In genomic region chr2:595831-596592, GRCh38 we compare ENCODE assay signal across 22 cellular contexts.
"Had no signal": no experiment of that assay in that cellular context is flagged by ENCODE, and none has a peak within 500 bp of the region (broad histone marks: within the 10 kb centered on the region; RNA-seq: fewer than 3 reads in every experiment).

No MANE protein-coding gene starts in this region.

- H3K27ac Mint-ChIP-seq: activated CD4-positive, alpha-beta T cell treated with anti-CD3 and anti-CD28 coated beads, Interleukin-2, amount 10 ng/mL, durations not matched to agents 24 days and 14 days; activated CD8-positive, alpha-beta memory T cell treated with anti-CD3 and anti-CD28 coated beads, Interleukin-2, amount 10 ng/mL, durations not matched to agents 7 days and 5 days; activated naive CD4-positive, alpha-beta T cell treated with anti-CD3 and anti-CD28 coated beads, Interleukin-2, amount 50 U/mL, for 24 hours; activated T-cell treated with anti-CD3 and anti-CD28 coated beads, Interleukin-2, amount 50 U/mL, for 24 hours; activated T-helper 1 cell treated with anti-CD3 and anti-CD28 coated beads, Interleukin-12 subunit alpha, Interleukin-12 subunit beta, Interleukin-2, Interleukin-4 antibody, amounts not matched to agents 30 ng/mL and 10 ng/mL and 1 ng/mL, durations not matched to agents 14 hours and 24 hours and 36 hours; T-helper 1 cell treated with Interleukin-12 subunit alpha and Interleukin-12 subunit beta and Interleukin-4 antibody, amounts not matched to agents 30 μg/mL and 1 μg/mL, for 36 hours; WTC11 had no signal

- DNase-seq: activated CD4-positive, alpha-beta T cell treated with anti-CD3 and anti-CD28 coated beads, Interleukin-2, amount 10 ng/mL, durations not matched to agents 24 days and 14 days; activated CD4-positive, alpha-beta T cell treated with anti-CD3 and anti-CD28 coated beads, Interleukin-2, amount 50 U/mL, for 48 hours; activated CD4-positive, CD25-positive, alpha-beta regulatory T cell treated with anti-CD3 and anti-CD28 coated beads, Interleukin-2, amount 50 U/mL, for 72 hours; activated CD8-positive, alpha-beta memory T cell treated with anti-CD3 and anti-CD28 coated beads, Interleukin-2, amount 10 ng/mL, durations not matched to agents 7 days and 5 days; activated effector memory CD4-positive, alpha-beta T cell treated with Interleukin-2 at 50 U/mL for 16 hours; activated naive CD4-positive, alpha-beta T cell; activated T-cell treated with anti-CD3 and anti-CD28 coated beads, Interleukin-2, amount 50 U/mL, for 24 hours; IMR-90; Kasumi-1; KBM-7; NCI-H1048; NCI-H146; NCI-H187 treated with DMSO at 0.1 percent for 48 hours; NCI-H2081 treated with DMSO at 0.1 percent for 48 hours; NCI-H2227 treated with DMSO at 0.1 percent for 48 hours; NCI-H526 treated with DMSO at 0.1 percent for 48 hours; NCI-H82 had no signal

- H3K36me3 Mint-ChIP-seq: activated CD8-positive, alpha-beta memory T cell treated with anti-CD3 and anti-CD28 coated beads, Interleukin-2, amount 10 ng/mL, durations not matched to agents 7 days and 5 days; activated naive CD4-positive, alpha-beta T cell treated with anti-CD3 and anti-CD28 coated beads, Interleukin-2, amount 50 U/mL, for 24 hours; WTC11 had no signal

- H3K27me3 Mint-ChIP-seq: activated naive CD4-positive, alpha-beta T cell treated with anti-CD3 and anti-CD28 coated beads, Interleukin-2, amount 50 U/mL, for 24 hours; activated T-cell treated with anti-CD3 and anti-CD28 coated beads, Interleukin-2, amount 50 U/mL, for 24 hours had no signal

- H3K4me1 Mint-ChIP-seq: activated CD4-positive, alpha-beta T cell treated with anti-CD3 and anti-CD28 coated beads, Interleukin-2, amount 10 ng/mL, durations not matched to agents 24 days and 14 days; activated CD8-positive, alpha-beta memory T cell treated with anti-CD3 and anti-CD28 coated beads, Interleukin-2, amount 10 ng/mL, durations not matched to agents 7 days and 5 days; activated naive CD4-positive, alpha-beta T cell treated with anti-CD3 and anti-CD28 coated beads, Interleukin-2, amount 50 U/mL, for 24 hours; central memory CD8-positive, alpha-beta T cell; WTC11 had no signal

- H3K4me3 Mint-ChIP-seq: activated CD4-positive, alpha-beta T cell treated with anti-CD3 and anti-CD28 coated beads, Interleukin-2, amount 10 ng/mL, durations not matched to agents 24 days and 14 days; activated CD8-positive, alpha-beta memory T cell treated with anti-CD3 and anti-CD28 coated beads, Interleukin-2, amount 10 ng/mL, durations not matched to agents 7 days and 5 days; activated naive CD4-positive, alpha-beta T cell treated with anti-CD3 and anti-CD28 coated beads, Interleukin-2, amount 50 U/mL, for 24 hours; activated T-cell treated with anti-CD3 and anti-CD28 coated beads, Interleukin-2, amount 50 U/mL, for 24 hours; activated T-helper 1 cell treated with anti-CD3 and anti-CD28 coated beads, Interleukin-12 subunit alpha, Interleukin-12 subunit beta, Interleukin-2, Interleukin-4 antibody, amounts not matched to agents 30 ng/mL and 10 ng/mL and 1 ng/mL, durations not matched to agents 14 hours and 24 hours and 36 hours; central memory CD8-positive, alpha-beta T cell; T-helper 1 cell treated with Interleukin-12 subunit alpha and Interleukin-12 subunit beta and Interleukin-4 antibody, amounts not matched to agents 30 μg/mL and 1 μg/mL, for 36 hours; WTC11 had no signal

- H3K9me3 Mint-ChIP-seq: activated CD4-positive, alpha-beta T cell treated with anti-CD3 and anti-CD28 coated beads, Interleukin-2, amount 10 ng/mL, durations not matched to agents 24 days and 14 days; activated naive CD4-positive, alpha-beta T cell treated with anti-CD3 and anti-CD28 coated beads, Interleukin-2, amount 50 U/mL, for 24 hours; activated T-cell treated with anti-CD3 and anti-CD28 coated beads, Interleukin-2, amount 50 U/mL, for 24 hours; activated T-helper 1 cell treated with anti-CD3 and anti-CD28 coated beads, Interleukin-12 subunit alpha, Interleukin-12 subunit beta, Interleukin-2, Interleukin-4 antibody, amounts not matched to agents 30 ng/mL and 10 ng/mL and 1 ng/mL, durations not matched to agents 14 hours and 24 hours and 36 hours; central memory CD8-positive, alpha-beta T cell; T-helper 1 cell treated with Interleukin-12 subunit alpha and Interleukin-12 subunit beta and Interleukin-4 antibody, amounts not matched to agents 30 μg/mL and 1 μg/mL, for 36 hours had no signal
